ENCODE assay signal across 1 cellular context in genomic region chr3:134367412-134367811, GRCh38.
TF ChIP-seq lines count a peak whose summit lies in the region.

No MANE protein-coding gene starts in this region.

TF ChIP-seq in endothelial cell of umbilical vein, 7 proteins besides CTCF, POLR2A, EP300 and RAD21 (continued from another document):
- no peak for TF ChIP-seq GATA2 (IDR thresholded peaks at IDR 0.05; ENCODE audit: insufficient read depth, insufficient read length, low read depth, low read length)
